In genomic region chr12:132955094-132955932, GRCh38 we compare ENCODE assay signal across 8 cellular contexts. TPM values are rescaled to one million over a fixed set of nuclear protein-coding genes. Genes with fewer than 3 reads are reported as not detected.
DNase-seq lines count a peak whose midpoint lies in the region; ATAC-seq, FAIRE-seq and TF ChIP-seq lines count a peak whose summit lies in the region.

No MANE protein-coding gene starts in this region.

- no peaks in the 10 kb centered on the region for H3K9me3 Mint-ChIP-seq in CD4-positive, alpha-beta T cell
- H3K9me3 Mint-ChIP-seq in dendritic cell treated with granulocyte-macrophage colony-stimulating factor and Interleukin-4, amounts not matched to agents 40 ng/mL and 50 ng/mL, for 4 days = peaks cover 12% of the 10 kb centered on the region

- TF ChIP-seq CTCF in CD4-positive, alpha-beta T cell (IDR thresholded peaks at IDR 0.05) = no peak
- no peak for TF ChIP-seq CTCF in HepG2 (CRISPR knock-in tag; IDR thresholded peaks at IDR 0.05)

- no peaks in the 10 kb centered on the region for H4K20me1 ChIP-seq in HepG2 (ENCODE audit: insufficient read depth, low read length)

- peaks cover 12% of the 10 kb centered on the region for H3K79me2 ChIP-seq in HepG2 (ENCODE audit: insufficient read depth, low read length)

- peak overlapping the region; percentile 98 for H3K4me2 ChIP-seq in HepG2 (ENCODE audit: low read depth, low read length)

- in situ Hi-C loops in HepG2 (cut with HindIII; ENCODE audit: extremely low pct_ligation_motif_present, low pct_unique_long_range_greater_than_20kb) = no loop called here

- H3K4me1 ChIP-seq in HepG2 (ENCODE audit: insufficient read depth, low read length) = peaks cover 12% of the 10 kb centered on the region

- intact Hi-C loops in CD4-positive, alpha-beta T cell (cut with DNase I, micrococcal nuclease) = loop anchor here in 1 of 2 experiments (2.0 to 5.0 kb wide), 3 partner anchors 43 to 193 kb away; partner anchors contain the start of genes ANKLE2 and GOLGA3
- intact Hi-C loops in dendritic cell treated with granulocyte-macrophage colony-stimulating factor and Interleukin-4, amounts not matched to agents 40 ng/mL and 50 ng/mL, for 4 days (cut with micrococcal nuclease) = no loop called here
- intact Hi-C loops in HepG2 (cut with micrococcal nuclease; ENCODE audit: unreplicated experiment) = no loop called here

- TF ChIP-seq RAD21 in HepG2 (CRISPR knock-in tag; IDR thresholded peaks at IDR 0.05) = no peak

- peak overlapping the region; percentile 78 for H2AFZ ChIP-seq in HepG2 (ENCODE audit: low read length)

- POLR2A ChIA-PET in CD4-positive, alpha-beta T cell (lab: Charles Lee) = interaction anchor here (0.6 to 2.8 kb wide), 4 partner anchors 31 to 126 kb away, joined by 3 to 19 read pairs (median 4); partner anchors contain the start of genes GOLGA3, ZNF26 and ZNF84
- POLR2A ChIA-PET in HepG2 (lab: Yijun Ruan, JAX) = interaction anchor here (1.0 to 2.2 kb wide), 5 partner anchors 9 to 125 kb away, joined by 3 to 9 read pairs (median 4); partner anchors contain the start of genes CHFR, ZNF26 and ZNF84

- H3K9me3 ChIP-seq in CD4-positive, alpha-beta T cell (ENCODE audit: control insufficient read depth, low read length) = no peaks in the 10 kb centered on the region
- H3K9me3 ChIP-seq in HepG2 (ENCODE audit: low read length) = peaks cover 44% of the 10 kb centered on the region

- peak overlapping the region; percentile 89 for H3K27ac Mint-ChIP-seq in CD4-positive, alpha-beta T cell
- H3K27ac Mint-ChIP-seq in dendritic cell treated with granulocyte-macrophage colony-stimulating factor and Interleukin-4, amounts not matched to agents 40 ng/mL and 50 ng/mL, for 4 days = peak overlapping the region; percentile 88

- H3K4me1 Mint-ChIP-seq in CD4-positive, alpha-beta T cell (ENCODE audit: low read depth) = peaks cover 29% of the 10 kb centered on the region
- peaks cover 17% of the 10 kb centered on the region for H3K4me1 Mint-ChIP-seq in dendritic cell treated with granulocyte-macrophage colony-stimulating factor and Interleukin-4, amounts not matched to agents 40 ng/mL and 50 ng/mL, for 4 days (ENCODE audit: low read depth)

- H3K4me3 Mint-ChIP-seq in CD4-positive, alpha-beta T cell = peak overlapping the region; percentile 80
- H3K4me3 Mint-ChIP-seq in dendritic cell treated with granulocyte-macrophage colony-stimulating factor and Interleukin-4, amounts not matched to agents 40 ng/mL and 50 ng/mL, for 4 days = peak overlapping the region; percentile 86

- 28% methylated on average over 25 of the region's 32 CpGs for WGBS in HepG2 (ENCODE audit: low lambda C conversion rate)

- CTCF ChIA-PET in CD4-positive, alpha-beta T cell (lab: Charles Lee) = no interaction called here
- CTCF ChIA-PET in HepG2 (lab: Yijun Ruan, JAX; ENCODE audit: low intra/inter-chr PET ratio, low total read pairs) = no interaction called here

- H3K4me3 ChIP-seq in HepG2 (replicated peaks in 1 of 3; ENCODE audit: insufficient read depth in 1 of 3, low read depth in 2 of 3, low read length in 3 of 3) = peak overlapping the region; percentile 73 to 82 (median 78)

- no peak for FAIRE-seq in HepG2 (lab: Jason Lieb, UNC)

- no peak for TF ChIP-seq EP300 in HepG2 (IDR thresholded peaks at IDR 0.05; ENCODE audit: low read depth in 2 of 2, low read length in 2 of 2)
- no peak for TF ChIP-seq EP300 in HepG2 (CRISPR knock-in tag; IDR thresholded peaks at IDR 0.05; ENCODE audit: borderline replicate concordance)

- peak in 1 of 2 experiments; percentile 70; a peak in 2 of 4 replicates for TF ChIP-seq POLR2A in HepG2 (IDR thresholded peaks at IDR 0.05; ENCODE audit: insufficient read depth in 1 of 2, low read depth in 2 of 2, low read length in 2 of 2)

- peak in 1 of 10 experiments; percentile 8 for DNase-seq in CD4-positive, alpha-beta T cell
- DNase-seq in RKO (ENCODE audit: low spot score) (peak; percentile 82), HepG2 (ENCODE audit: low spot score) (peak; percentile 61), amniotic stem cell (lab: John Stamatoyannopoulos, UW) (no peak)
- DNase-seq in stimulated activated naive CD8-positive, alpha-beta T cell treated with anti-CD3 and anti-CD28 coated beads, Interleukin-15, Interleukin-2, amounts not matched to agents 100 U/mL and 50 U/mL, for 24 hours = no peak

- H3K36me3 ChIP-seq in HepG2 (replicated peaks in 1 of 2; ENCODE audit: control insufficient read depth in 1 of 2, insufficient read depth in 2 of 2, low read length in 2 of 2) = peaks cover 0 to 5% of the 10 kb centered on the region in 2 experiments; a peak in 2 of 5 replicates

- no peak overlapping the region for H3K27ac ChIP-seq in CD4-positive, alpha-beta T cell (ENCODE audit: low read depth, low read length)
- H3K27ac ChIP-seq in HepG2 (ENCODE audit: extremely low read length, insufficient read depth, low read length) = peak overlapping the region; percentile 93

- no peaks in the 10 kb centered on the region for H3K27me3 ChIP-seq in CD4-positive, alpha-beta T cell (ENCODE audit: control insufficient read depth, insufficient read depth, low read length)
- no peaks in the 10 kb centered on the region; a peak in 1 of 5 replicates for H3K27me3 ChIP-seq in HepG2 (ENCODE audit: control insufficient read depth in 1 of 2, insufficient read depth in 2 of 2, low read length in 2 of 2)

- no peaks in the 10 kb centered on the region for H3K27me3 Mint-ChIP-seq in CD4-positive, alpha-beta T cell
- H3K27me3 Mint-ChIP-seq in dendritic cell treated with granulocyte-macrophage colony-stimulating factor and Interleukin-4, amounts not matched to agents 40 ng/mL and 50 ng/mL, for 4 days = no peaks in the 10 kb centered on the region

- BruUV-seq in HepG2 (replicated peaks; lab: Mats Ljungman, UMichigan) = TSS peak; percentile 91

- peak overlapping the region; percentile 85 for H3K9ac ChIP-seq in HepG2 (ENCODE audit: insufficient read depth, low read depth, low read length)

- peaks cover 32% of the 10 kb centered on the region for H3K36me3 Mint-ChIP-seq in CD4-positive, alpha-beta T cell (ENCODE audit: low read depth)
- H3K36me3 Mint-ChIP-seq in dendritic cell treated with granulocyte-macrophage colony-stimulating factor and Interleukin-4, amounts not matched to agents 40 ng/mL and 50 ng/mL, for 4 days (ENCODE audit: low read depth) = peaks cover 24% of the 10 kb centered on the region

- ATAC-seq in CD4-positive, alpha-beta T cell (ENCODE audit: poor library complexity) = peak; percentile 30
- peak; percentile 14 for ATAC-seq in GM18870 (IDR thresholded peaks at IDR 0.05; ENCODE audit: unreplicated experiment)
- peak; percentile 29 for ATAC-seq in HG03280 (IDR thresholded peaks at IDR 0.05; ENCODE audit: unreplicated experiment)
- peak; percentile 70 for ATAC-seq in HepG2
- ATAC-seq in stimulated activated naive CD8-positive, alpha-beta T cell treated with anti-CD3 and anti-CD28 coated beads, Interleukin-15, Interleukin-2, amounts not matched to agents 100 U/mL and 50 U/mL, for 24 hours = peak; percentile 58

RNA-seq across cellular contexts. Expression of gene ZNF605, which starts 0.8 kb away (rescaled TPM):
- 1 to 10 TPM; 5.3 to 5.8 TPM for total RNA-seq in CD4-positive, alpha-beta T cell
- 6.8 and 8.8 TPM in 2 replicates for total RNA-seq in HepG2 (2016; rRNA removed; fragmentation: Illumina TruSeq; extraction: Trizol)
- total RNA-seq in HepG2 (2016; cell fraction: cytosol; rRNA removed; fragmentation: Illumina TruSeq; extraction: Trizol; ENCODE audit: low read depth) = 2.6 and 3.0 TPM in 2 replicates
- 6.9 and 7.4 TPM in 2 replicates for total RNA-seq in HepG2 (2016; cell fraction: insoluble cytoplasmic fraction; rRNA removed; fragmentation: Illumina TruSeq; extraction: Trizol)
- total RNA-seq in HepG2 (2016; cell fraction: membrane; rRNA removed; fragmentation: Illumina TruSeq; extraction: Trizol) = 1.9 and 3.0 TPM in 2 replicates
- total RNA-seq in HepG2 (2016; cell fraction: nucleus; rRNA removed; fragmentation: Illumina TruSeq; extraction: Trizol) = 16.0 and 16.5 TPM in 2 replicates
- 6.1 and 6.7 TPM in 2 replicates for polyA plus RNA-seq in HepG2 (2011; rRNA removed)
- 1.1 and 1.6 TPM in 2 replicates for polyA plus RNA-seq in HepG2 (2011; cell fraction: cytosol; rRNA removed)
- 13.3 and 15.0 TPM in 2 replicates for polyA plus RNA-seq in HepG2 (2011; cell fraction: nucleus; rRNA removed)
- polyA plus RNA-seq in HepG2 (2012) = 5.1 and 5.2 TPM in 2 replicates
- polyA plus RNA-seq in HepG2 (2016; cell fraction: cytosol; fragmentation: Illumina TruSeq; extraction: Trizol; ENCODE audit: low read depth) = 0.75 and 1.0 TPM in 2 replicates
- polyA plus RNA-seq in HepG2 (2016; cell fraction: insoluble cytoplasmic fraction; fragmentation: Illumina TruSeq; extraction: Trizol; ENCODE audit: low read depth) = 4.7 and 5.1 TPM in 2 replicates
- polyA plus RNA-seq in HepG2 (2016; cell fraction: membrane; fragmentation: Illumina TruSeq; extraction: Trizol; ENCODE audit: low read depth) = 0.47 and 0.76 TPM in 2 replicates
- polyA plus RNA-seq in HepG2 (2016; cell fraction: nucleus; fragmentation: Illumina TruSeq; extraction: Trizol; ENCODE audit: insufficient read depth, low read depth) = 21.1 and 27.9 TPM in 2 replicates
- polyA minus RNA-seq in HepG2 (2011; rRNA and poly(A)+ RNA removed; ENCODE audit: low replicate concordance) = 3.3 and 5.8 TPM in 2 replicates
- 1.8 and 2.7 TPM in 2 replicates for polyA minus RNA-seq in HepG2 (2011; cell fraction: cytosol; rRNA and poly(A)+ RNA removed)
- 24.7 and 26.6 TPM in 2 replicates for polyA minus RNA-seq in HepG2 (2011; cell fraction: nucleus; rRNA and poly(A)+ RNA removed)

RNA-seq across cellular contexts. Expression of gene ZNF26, which starts 30.9 kb away (rescaled TPM):
- total RNA-seq in CD4-positive, alpha-beta T cell = 10 to 100 TPM; 29.1 to 31.9 TPM
- total RNA-seq in HepG2 (2016; rRNA removed; fragmentation: Illumina TruSeq; extraction: Trizol) = 6.5 and 8.4 TPM in 2 replicates
- total RNA-seq in HepG2 (2016; cell fraction: cytosol; rRNA removed; fragmentation: Illumina TruSeq; extraction: Trizol; ENCODE audit: low read depth) = 0.44 and 1.5 TPM in 2 replicates
- 7.3 and 7.4 TPM in 2 replicates for total RNA-seq in HepG2 (2016; cell fraction: insoluble cytoplasmic fraction; rRNA removed; fragmentation: Illumina TruSeq; extraction: Trizol)
- 1.2 and 2.1 TPM in 2 replicates for total RNA-seq in HepG2 (2016; cell fraction: membrane; rRNA removed; fragmentation: Illumina TruSeq; extraction: Trizol)
- total RNA-seq in HepG2 (2016; cell fraction: nucleus; rRNA removed; fragmentation: Illumina TruSeq; extraction: Trizol) = 12.2 and 12.3 TPM in 2 replicates
- 3.8 and 5.2 TPM in 2 replicates for polyA plus RNA-seq in HepG2 (2011; rRNA removed)
- 2.9 and 3.4 TPM in 2 replicates for polyA plus RNA-seq in HepG2 (2011; cell fraction: cytosol; rRNA removed)
- polyA plus RNA-seq in HepG2 (2011; cell fraction: nucleus; rRNA removed) = 18.5 and 18.6 TPM in 2 replicates
- 3.2 and 3.8 TPM in 2 replicates for polyA plus RNA-seq in HepG2 (2012)
- 0.10 and 0.14 TPM in 2 replicates for polyA plus RNA-seq in HepG2 (2016; cell fraction: cytosol; fragmentation: Illumina TruSeq; extraction: Trizol; ENCODE audit: low read depth)
- polyA plus RNA-seq in HepG2 (2016; cell fraction: insoluble cytoplasmic fraction; fragmentation: Illumina TruSeq; extraction: Trizol; ENCODE audit: low read depth) = 4.0 and 4.7 TPM in 2 replicates
- 0.45 and 0.70 TPM in 2 replicates for polyA plus RNA-seq in HepG2 (2016; cell fraction: membrane; fragmentation: Illumina TruSeq; extraction: Trizol; ENCODE audit: low read depth)
- polyA plus RNA-seq in HepG2 (2016; cell fraction: nucleus; fragmentation: Illumina TruSeq; extraction: Trizol; ENCODE audit: insufficient read depth, low read depth) = 11.4 and 11.7 TPM in 2 replicates
- 6.6 and 10.6 TPM in 2 replicates for polyA minus RNA-seq in HepG2 (2011; rRNA and poly(A)+ RNA removed; ENCODE audit: low replicate concordance)
- polyA minus RNA-seq in HepG2 (2011; cell fraction: cytosol; rRNA and poly(A)+ RNA removed) = 3.0 and 4.5 TPM in 2 replicates
- 19.3 and 19.5 TPM in 2 replicates for polyA minus RNA-seq in HepG2 (2011; cell fraction: nucleus; rRNA and poly(A)+ RNA removed)

Comparison
In these comparisons a context has a peak if more than half of its experiments do, and no peak if none do; other contexts are left out.
1. ATAC-seq: peak in every context shown above with its lines; median percentile 70 in HepG2; 58 in stimulated activated naive CD8-positive, alpha-beta T cell treated with anti-CD3 and anti-CD28 coated beads, Interleukin-15, Interleukin-2, amounts not matched to agents 100 U/mL and 50 U/mL, for 24 hours; 30 in CD4-positive, alpha-beta T cell; 29 in HG03280; 14 in GM18870.
2. DNase-seq: peak in RKO (single experiment) and HepG2 (single experiment); none in stimulated activated naive CD8-positive, alpha-beta T cell treated with anti-CD3 and anti-CD28 coated beads, Interleukin-15, Interleukin-2, amounts not matched to agents 100 U/mL and 50 U/mL, for 24 hours (single experiment) and amniotic stem cell (single experiment).